ENCODE assay signal across 9 cellular contexts in the genomic region with DNA sequence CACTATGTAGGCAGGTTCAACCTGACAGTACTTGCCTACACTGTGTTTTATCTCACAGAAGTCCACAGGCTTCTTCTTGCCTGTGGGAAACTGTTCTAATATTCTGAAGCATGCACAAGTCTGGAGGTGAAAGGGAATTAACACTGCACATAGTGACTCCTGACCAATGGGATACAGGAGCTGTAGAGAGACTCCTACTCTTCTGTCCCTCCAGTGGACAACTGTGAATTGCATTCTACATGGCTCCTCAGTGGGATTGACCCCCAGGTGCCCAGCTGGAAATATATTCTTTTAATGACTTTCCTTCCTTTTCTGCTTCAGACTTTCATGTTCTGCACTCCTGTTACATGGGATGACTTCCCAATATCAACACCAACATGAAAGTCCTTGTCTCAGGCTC. TPM values are rescaled to one million over a fixed set of nuclear protein-coding genes. Genes with fewer than 3 reads are reported as not detected.
DNase-seq lines count a peak whose midpoint lies in the region; ATAC-seq and TF ChIP-seq lines count a peak whose summit lies in the region.
"Had no signal": no experiment of that assay in that cellular context is flagged by ENCODE, and none has a peak within 500 bp of the region (broad histone marks: within the 10 kb centered on the region; RNA-seq: fewer than 3 reads in every experiment).

No MANE protein-coding gene starts in this region.

- H3K4me3 Mint-ChIP-seq in activated naive CD4-positive, alpha-beta T cell treated with anti-CD3 and anti-CD28 coated beads, Interleukin-2, amount 10 ng/mL, durations not matched to agents 7 days and 5 days: no peak overlapping the region
- H3K4me3 Mint-ChIP-seq: T-helper 1 cell treated with Interleukin-12 subunit alpha and Interleukin-12 subunit beta and Interleukin-4 antibody, amounts not matched to agents 30 μg/mL and 1 μg/mL, for 36 hours had no signal

- H3K4me3 ChIP-seq in OCI-LY3 (ENCODE audit: low read length): peak overlapping the region; percentile 25; the same call in 1 of the 2 replicates
- H3K4me3 ChIP-seq in fibroblast of villous mesenchyme (ENCODE audit: low read depth, low read length): no peak overlapping the region
- no peak overlapping the region for H3K4me3 ChIP-seq in MM.1S (ENCODE audit: low read length)
- H3K4me3 ChIP-seq in Peyer's patch: no peak overlapping the region

- ATAC-seq in GM19351 (IDR thresholded peaks at IDR 0.05; ENCODE audit: unreplicated experiment): peak; percentile 82

- no peaks in the 10 kb centered on the region for H3K9me3 ChIP-seq in OCI-LY3 (ENCODE audit: insufficient read depth, low read length)
- no peaks in the 10 kb centered on the region for H3K9me3 ChIP-seq in MM.1S (replicated peaks; ENCODE audit: insufficient read depth, low read length)
- H3K9me3 ChIP-seq in Peyer's patch: no peaks in the 10 kb centered on the region

- no peaks in the 10 kb centered on the region for H3K9me3 Mint-ChIP-seq in activated naive CD4-positive, alpha-beta T cell treated with anti-CD3 and anti-CD28 coated beads, Interleukin-2, amount 10 ng/mL, durations not matched to agents 7 days and 5 days
- H3K9me3 Mint-ChIP-seq: T-helper 1 cell treated with Interleukin-12 subunit alpha and Interleukin-12 subunit beta and Interleukin-4 antibody, amounts not matched to agents 30 μg/mL and 1 μg/mL, for 36 hours had no signal

- no peaks in the 10 kb centered on the region for H3K36me3 Mint-ChIP-seq in activated naive CD4-positive, alpha-beta T cell treated with anti-CD3 and anti-CD28 coated beads, Interleukin-2, amount 10 ng/mL, durations not matched to agents 7 days and 5 days

- H4K20me1 ChIP-seq in OCI-LY3 (ENCODE audit: insufficient read depth, low read length) (no peaks in the 10 kb centered on the region), MM.1S (ENCODE audit: insufficient read depth, low read length) (no peaks in the 10 kb centered on the region)

- no peaks in the 10 kb centered on the region for H3K4me1 Mint-ChIP-seq in activated naive CD4-positive, alpha-beta T cell treated with anti-CD3 and anti-CD28 coated beads, Interleukin-2, amount 10 ng/mL, durations not matched to agents 7 days and 5 days

- H3K9me2 ChIP-seq in MM.1S (replicated peaks; ENCODE audit: insufficient read depth, low read length): no peaks in the 10 kb centered on the region

- H3K27ac Mint-ChIP-seq in activated naive CD4-positive, alpha-beta T cell treated with anti-CD3 and anti-CD28 coated beads, Interleukin-2, amount 10 ng/mL, durations not matched to agents 7 days and 5 days: no peak overlapping the region
- H3K27ac Mint-ChIP-seq: T-helper 1 cell treated with Interleukin-12 subunit alpha and Interleukin-12 subunit beta and Interleukin-4 antibody, amounts not matched to agents 30 μg/mL and 1 μg/mL, for 36 hours had no signal

- TF ChIP-seq CTCF in OCI-LY3 (IDR thresholded peaks at IDR 0.05; ENCODE audit: low read depth, low read length) (0 out of 2 replicates have a peak, but pooled peaks have one; percentile 9), fibroblast of villous mesenchyme (IDR thresholded peaks at IDR 0.05; ENCODE audit: insufficient read depth, low read depth, low read length) (peak; percentile 39), MM.1S (IDR thresholded peaks at IDR 0.05; ENCODE audit: low read length) (no peak; the same call in 1 of the 2 replicates), Peyer's patch (IDR thresholded peaks at IDR 0.05) (peak in 3 of 6 experiments; percentile 27 to 32 (median 32))

- H3K4me1 ChIP-seq in OCI-LY3 (ENCODE audit: low read length) (no peaks in the 10 kb centered on the region), MM.1S (ENCODE audit: low read length) (no peaks in the 10 kb centered on the region), Peyer's patch (no peaks in the 10 kb centered on the region)

- H3F3A ChIP-seq in MM.1S (ENCODE audit: insufficient read depth, low read length): no peaks in the 10 kb centered on the region

- DNase-seq in ACHN (peak; percentile 25), fibroblast of villous mesenchyme (ENCODE audit: low read depth) (peak; percentile 17), MM.1S (no peak), NCI-H345 (lab: John Stamatoyannopoulos, UW) (no peak), Peyer's patch (no peak)
- DNase-seq in activated naive CD4-positive, alpha-beta T cell treated with anti-CD3 and anti-CD28 coated beads, Interleukin-2, amount 10 ng/mL, durations not matched to agents 7 days and 5 days: no peak

- H3K79me2 ChIP-seq in OCI-LY3 (ENCODE audit: low read length) (no peaks in the 10 kb centered on the region), MM.1S (ENCODE audit: low read length) (no peaks in the 10 kb centered on the region)

- H3K9ac ChIP-seq in OCI-LY3 (ENCODE audit: low read length) (no peak overlapping the region), MM.1S (ENCODE audit: low read length) (no peak overlapping the region)

- no peak for TF ChIP-seq POLR2A in Peyer's patch (IDR thresholded peaks at IDR 0.05)

- peaks cover 10% of the 10 kb centered on the region for H3K27me3 Mint-ChIP-seq in activated naive CD4-positive, alpha-beta T cell treated with anti-CD3 and anti-CD28 coated beads, Interleukin-2, amount 10 ng/mL, durations not matched to agents 7 days and 5 days

- H3K27ac ChIP-seq in OCI-LY3 (ENCODE audit: low read length) (no peak overlapping the region), MM.1S (ENCODE audit: low read length) (no peak overlapping the region), Peyer's patch (no peak overlapping the region)

- H2AFZ ChIP-seq in OCI-LY3 (ENCODE audit: low read depth, low read length) (peak overlapping the region; percentile 46; the same call in 1 of the 2 replicates), MM.1S (ENCODE audit: low read length) (no peak overlapping the region)

- H3K27me3 ChIP-seq in OCI-LY3 (ENCODE audit: low read depth, low read length) (0 out of 2 replicates have a peak, but pooled peaks cover 2% of the 10 kb centered on the region), MM.1S (replicated peaks; ENCODE audit: insufficient read depth, low read length) (no peaks in the 10 kb centered on the region), Peyer's patch (no peaks in the 10 kb centered on the region)

- H3K36me3 ChIP-seq in OCI-LY3 (replicated peaks; ENCODE audit: low read depth, low read length): no peaks in the 10 kb centered on the region
- H3K36me3 ChIP-seq in MM.1S (replicated peaks; ENCODE audit: insufficient read depth, low read length): no peaks in the 10 kb centered on the region
- no peaks in the 10 kb centered on the region for H3K36me3 ChIP-seq in Peyer's patch

- in situ Hi-C loops in ACHN (cut with HindIII; ENCODE audit: low pct_ligation_motif_present, low pct_unique_long_range_greater_than_20kb, low sequenced_read_pairs): no loop called here

- H3K4me2 ChIP-seq in OCI-LY3 (ENCODE audit: low read length) (peak overlapping the region; percentile 39), MM.1S (ENCODE audit: low read depth, low read length) (no peak overlapping the region)

- CTCF ChIA-PET in activated naive CD4-positive, alpha-beta T cell treated with anti-CD3 and anti-CD28 coated beads, Interleukin-2, amount 10 ng/mL, durations not matched to agents 7 days and 5 days (lab: Charles Lee): interaction anchor here (0.9 kb wide), 1 partner anchor 21 kb away, joined by 3 read pairs; no protein-coding TSS in a partner anchor

RNA-seq across cellular contexts. Expression of a gene that starts 8.2 kb away (rescaled TPM):
- total RNA-seq in fibroblast of villous mesenchyme: 26.1 and 43.2 TPM in 2 replicates
- total RNA-seq in Peyer's patch: 10 to 100 TPM; 22.6 to 24.8 (median 23.9) TPM

RNA-seq across cellular contexts. Expression of a gene that starts 57.3 kb away (rescaled TPM):
- total RNA-seq in fibroblast of villous mesenchyme (9.0 and 13.0 TPM in 2 replicates), Peyer's patch (10 to 100 TPM in 1 of 4 donors, 1 to 10 TPM in 3; 3.9 to 20.6 (median 6.7) TPM)

Comparison
In these comparisons a context has a peak if more than half of its experiments do, and no peak if none do; other contexts are left out.
1. DNase-seq: peak in ACHN (single experiment) and fibroblast of villous mesenchyme (single experiment); none in MM.1S (single experiment), NCI-H345 (single experiment), activated naive CD4-positive, alpha-beta T cell treated with anti-CD3 and anti-CD28 coated beads, Interleukin-2, amount 10 ng/mL, durations not matched to agents 7 days and 5 days (single experiment) and Peyer's patch (0 of 3).